13 cellular contexts compared by ENCODE assay signal in the genomic region with DNA sequence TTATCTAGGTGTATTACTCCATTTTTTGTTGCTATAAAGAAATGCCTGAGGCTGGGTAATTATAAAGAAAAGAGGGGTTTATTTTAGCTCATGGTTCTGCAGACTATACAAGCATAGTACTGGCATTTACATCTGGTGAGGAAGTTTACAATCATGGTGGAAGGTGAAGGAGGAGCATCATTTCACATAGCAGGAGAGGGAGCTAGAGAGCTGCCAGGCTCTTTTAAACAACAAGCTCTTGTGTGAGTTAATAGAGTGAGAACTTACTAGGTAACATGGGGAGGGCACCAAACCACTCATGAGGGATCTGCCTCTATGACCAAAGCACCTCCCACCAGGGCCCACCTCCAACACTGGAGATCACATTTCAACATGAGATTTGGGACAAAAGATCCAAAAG.
DNase-seq lines count a peak whose midpoint lies in the region; ATAC-seq and TF ChIP-seq lines count a peak whose summit lies in the region.
"Had no signal": no experiment of that assay in that cellular context is flagged by ENCODE, and none has a peak within 500 bp of the region (broad histone marks: within the 10 kb centered on the region; RNA-seq: fewer than 3 reads in every experiment).

No MANE protein-coding gene starts in this region.

- dilution Hi-C loops in mammary epithelial cell (cut with HindIII; ENCODE audit: low sequenced_read_pairs): no loop called here

- no peak overlapping the region for H3K4me2 ChIP-seq in mammary epithelial cell (ENCODE audit: insufficient read depth, low read depth, low read length)

- H2AFZ ChIP-seq in mammary epithelial cell (ENCODE audit: low read depth, low read length): no peak overlapping the region

- H4K20me1 ChIP-seq in mammary epithelial cell (ENCODE audit: insufficient read depth, low read length): no peaks in the 10 kb centered on the region

- ATAC-seq in left lobe of liver: peak; percentile 39
- ATAC-seq: activated CD4-positive, alpha-beta T cell treated with anti-CD3 and anti-CD28 coated beads for 36 hours; activated T-cell treated with anti-CD3 and anti-CD28 coated beads, Interleukin-2, amount 50 U/mL, for 72 hours; sciatic nerve had no signal

- CTCF ChIA-PET in mammary epithelial cell (lab: Charles Lee; ENCODE audit: low non-redundant PET): interaction anchor here (0.6 to 0.7 kb wide), 3 partner anchors 223 to 1340 kb away, joined by 3 to 5 read pairs (median 4); no protein-coding TSS in a partner anchor

- no peak overlapping the region for H3K27ac Mint-ChIP-seq in activated T-cell treated with anti-CD3 and anti-CD28 coated beads, Interleukin-2, amount 50 U/mL, for 24 hours
- H3K27ac Mint-ChIP-seq: activated CD4-positive, alpha-beta T cell treated with anti-CD3 and anti-CD28 coated beads for 36 hours; activated T-cell treated with anti-CD3 and anti-CD28 coated beads, Interleukin-2, amount 50 U/mL, for 72 hours had no signal

- no peak overlapping the region for H3K9ac ChIP-seq in mammary epithelial cell (ENCODE audit: insufficient read depth, low read length)

- no peaks in the 10 kb centered on the region for H3K36me3 Mint-ChIP-seq in activated T-cell treated with anti-CD3 and anti-CD28 coated beads, Interleukin-2, amount 50 U/mL, for 24 hours (ENCODE audit: low read depth)

- H3K4me1 Mint-ChIP-seq in activated T-cell treated with anti-CD3 and anti-CD28 coated beads, Interleukin-2, amount 50 U/mL, for 24 hours (ENCODE audit: low read depth): no peaks in the 10 kb centered on the region
- H3K4me1 Mint-ChIP-seq: activated CD4-positive, alpha-beta T cell treated with anti-CD3 and anti-CD28 coated beads for 36 hours had no signal

- H3K27me3 Mint-ChIP-seq in activated T-cell treated with anti-CD3 and anti-CD28 coated beads, Interleukin-2, amount 50 U/mL, for 24 hours: no peaks in the 10 kb centered on the region
- H3K27me3 Mint-ChIP-seq: activated CD4-positive, alpha-beta T cell treated with anti-CD3 and anti-CD28 coated beads for 36 hours had no signal

- no peak overlapping the region for H3K4me3 ChIP-seq in GM06990 (replicated peaks; ENCODE audit: low read depth, low read length)
- H3K4me3 ChIP-seq in mammary epithelial cell (replicated peaks in 1 of 3; ENCODE audit: insufficient read depth in 1 of 3, low read depth in 2 of 3, low read length in 3 of 3): no peak overlapping the region
- H3K4me3 ChIP-seq: SK-N-MC had no signal

- intact Hi-C loops in mammary epithelial cell (cut with micrococcal nuclease): loop anchor here (5.0 kb wide), 1 partner anchor 222 kb away; the partner anchor contains the start of gene GPC6
- intact Hi-C loops in posterior vena cava (cut with DNase I): no loop called here

- no peaks in the 10 kb centered on the region for H3K9me3 ChIP-seq in mammary epithelial cell (replicated peaks; ENCODE audit: insufficient read depth, low read length)
- H3K9me3 ChIP-seq: Caco-2 had no signal

- BruUV-seq in mammary epithelial cell (replicated peaks; lab: Mats Ljungman, UMichigan): no TSS peak

- no peaks in the 10 kb centered on the region for H3K27me3 ChIP-seq in GM06990 (replicated peaks; ENCODE audit: control insufficient read depth, insufficient read depth, low read length)
- no peaks in the 10 kb centered on the region for H3K27me3 ChIP-seq in mammary epithelial cell (ENCODE audit: insufficient read depth, low read length)

- H3K4me1 ChIP-seq in mammary epithelial cell (ENCODE audit: insufficient read depth, low read length): no peaks in the 10 kb centered on the region
- H3K4me1 ChIP-seq: Caco-2 had no signal

- TF ChIP-seq CTCF in GM06990 (IDR thresholded peaks at IDR 0.05; ENCODE audit: insufficient read depth, low read length, poor library complexity, severe bottlenecking) (peak; percentile 8), LNCAP (IDR thresholded peaks at IDR 0.05) (peak; percentile 26; the same call in 1 of the 2 replicates), mammary epithelial cell (conservative IDR thresholded peaks at IDR 0.05 in 1 of 2, IDR thresholded peaks at IDR 0.05 in 1 of 2; ENCODE audit: extremely low read depth in 1 of 2, insufficient read depth in 1 of 2, low read depth in 1 of 2, low read length in 2 of 2) (peak; percentile 20 to 59)

- H3K79me2 ChIP-seq in mammary epithelial cell (ENCODE audit: insufficient read depth, low read length): no peaks in the 10 kb centered on the region

- no peak overlapping the region for H3K4me3 Mint-ChIP-seq in activated T-cell treated with anti-CD3 and anti-CD28 coated beads, Interleukin-2, amount 50 U/mL, for 24 hours
- H3K4me3 Mint-ChIP-seq: activated CD4-positive, alpha-beta T cell treated with anti-CD3 and anti-CD28 coated beads for 36 hours; activated T-cell treated with anti-CD3 and anti-CD28 coated beads, Interleukin-2, amount 50 U/mL, for 72 hours had no signal

- in situ Hi-C loops in mammary epithelial cell (cut with MboI; ENCODE audit: low sequenced_read_pairs in 2 of 2): no loop called here
- in situ Hi-C loops in G401 (cut with HindIII; ENCODE audit: low sequenced_read_pairs): no loop called here

- no peak overlapping the region for H3K27ac ChIP-seq in mammary epithelial cell (ENCODE audit: insufficient read depth, low read depth, low read length)
- H3K27ac ChIP-seq: SK-N-MC had no signal

- no peaks in the 10 kb centered on the region for H3K36me3 ChIP-seq in GM06990 (ENCODE audit: control insufficient read depth, insufficient read depth, low read length)
- H3K36me3 ChIP-seq in mammary epithelial cell (ENCODE audit: insufficient read depth, low read length): no peaks in the 10 kb centered on the region

- peaks cover 35% of the 10 kb centered on the region for H3K9me3 Mint-ChIP-seq in activated T-cell treated with anti-CD3 and anti-CD28 coated beads, Interleukin-2, amount 50 U/mL, for 24 hours

- DNase-seq in GM06990 (ENCODE audit: extremely low read depth, insufficient read length) (no peak), mammary epithelial cell (peak; percentile 25), left lobe of liver (ENCODE audit: low spot score) (no peak), posterior vena cava (ENCODE audit: low spot score) (no peak), G401 (ENCODE audit: low spot score) (no peak)
- DNase-seq in activated T-cell treated with anti-CD3 and anti-CD28 coated beads, Interleukin-2, amount 50 U/mL, for 24 hours: no peak
- DNase-seq: activated CD4-positive, alpha-beta T cell treated with anti-CD3 and anti-CD28 coated beads for 36 hours; activated T-cell treated with anti-CD3 and anti-CD28 coated beads, Interleukin-2, amount 50 U/mL, for 72 hours; aorta; Caco-2 had no signal
